17 cellular contexts compared by ENCODE assay signal in the genomic region with DNA sequence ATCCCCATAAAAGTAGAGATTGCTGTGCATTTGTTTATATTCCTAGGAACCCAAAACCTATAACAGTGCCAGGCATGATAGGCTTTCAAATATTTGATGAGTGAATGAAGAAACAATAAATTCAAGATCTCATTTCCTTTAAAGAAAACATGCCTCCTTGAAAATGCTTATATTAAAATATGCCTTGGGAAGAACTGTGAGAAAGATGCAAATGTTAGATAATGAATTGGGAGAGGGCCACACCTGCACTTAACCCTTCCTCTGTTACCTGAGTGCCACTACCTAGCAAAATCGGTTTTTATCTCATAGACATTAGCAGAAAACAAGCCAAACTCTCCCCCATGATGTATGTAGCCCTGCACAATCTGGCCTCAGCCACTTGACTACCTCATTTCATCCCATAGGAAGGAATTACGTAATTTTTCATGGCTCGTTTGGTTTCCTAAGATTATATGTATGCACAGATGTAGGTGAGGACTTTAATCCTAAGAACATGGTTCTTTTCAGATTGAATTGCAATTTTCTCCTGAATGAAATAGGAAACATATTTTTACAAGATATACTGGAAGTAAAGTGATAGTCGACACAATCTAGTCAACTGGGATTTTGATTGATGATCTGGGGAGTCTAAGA. TPM values are rescaled to one million over a fixed set of nuclear protein-coding genes. Genes with fewer than 3 reads are reported as not detected.
"Had no signal": no experiment of that assay in that cellular context is flagged by ENCODE, and none has a peak within 500 bp of the region (broad histone marks: within the 10 kb centered on the region; RNA-seq: fewer than 3 reads in every experiment).

No MANE protein-coding gene starts in this region.

- H3K27ac ChIP-seq: foreskin keratinocyte, hepatocyte, right atrium auricular region, sigmoid colon, skin epidermis, stomach had no signal

- ATAC-seq: effector memory CD8-positive, alpha-beta T cell; foreskin keratinocyte; mucosa of descending colon; naive thymus-derived CD8-positive, alpha-beta T cell had no signal

- H3K4me1 ChIP-seq: foreskin keratinocyte, right atrium auricular region, sigmoid colon had no signal

- H3K4me2 ChIP-seq: hepatocyte had no signal

- H3K4me3 ChIP-seq: hepatocyte, mucosa of descending colon, right atrium auricular region, sigmoid colon, skin epidermis, stomach had no signal

- H3K36me3 ChIP-seq: right atrium auricular region, sigmoid colon had no signal

- H3K27me3 ChIP-seq: foreskin keratinocyte, hepatocyte, right atrium auricular region, sigmoid colon, stomach had no signal

- H3K36me3 Mint-ChIP-seq: naive thymus-derived CD8-positive, alpha-beta T cell had no signal

- DNase-seq: effector memory CD8-positive, alpha-beta T cell; erythroblast; foreskin keratinocyte; head of caudate nucleus; kidney glomerular epithelial cell; mammary epithelial cell; mucosa of descending colon; naive thymus-derived CD8-positive, alpha-beta T cell; posterior cingulate gyrus; sigmoid colon; stimulated activated CD4-positive, alpha-beta T cell treated with anti-CD3 and anti-CD28 coated beads, Interleukin-12 subunit alpha, Interleukin-12 subunit beta, amount 100 ng/mL, for 4 hours; stimulated activated naive CD4-positive, alpha-beta T cell; stomach had no signal

- H3K9me3 ChIP-seq: mucosa of descending colon, right atrium auricular region had no signal

- H3K4me1 Mint-ChIP-seq: naive thymus-derived CD8-positive, alpha-beta T cell had no signal

- H3K27me3 Mint-ChIP-seq: effector memory CD8-positive, alpha-beta T cell; type B pancreatic cell had no signal

- H3K27ac Mint-ChIP-seq: effector memory CD8-positive, alpha-beta T cell; naive thymus-derived CD8-positive, alpha-beta T cell had no signal

- H2AFZ ChIP-seq: hepatocyte had no signal

- H3K4me3 Mint-ChIP-seq: effector memory CD8-positive, alpha-beta T cell; naive thymus-derived CD8-positive, alpha-beta T cell; type B pancreatic cell had no signal

RNA-seq across cellular contexts. Expression of a gene that starts 25.2 kb away (rescaled TPM):
- total RNA-seq: naive thymus-derived CD8-positive, alpha-beta T cell had no signal
- polyA plus RNA-seq: naive thymus-derived CD8-positive, alpha-beta T cell had no signal
